Comparison of ENCODE assay signal across 24 cellular contexts in genomic region chr2:36886664-36887063, GRCh38.
"Had no signal": no experiment of that assay in that cellular context is flagged by ENCODE, and none has a peak within 500 bp of the region (broad histone marks: within the 10 kb centered on the region; RNA-seq: fewer than 3 reads in every experiment).

No MANE protein-coding gene starts in this region.

- H3K9me3 ChIP-seq: neutrophil, sigmoid colon, testis had no signal

- H3K4me1 ChIP-seq: parathyroid adenoma, testis had no signal

- H3K4me3 Mint-ChIP-seq: activated B cell treated with CpG ODN at 0.5 μM for 24 hours; activated CD4-positive, alpha-beta memory T cell treated with anti-CD3 and anti-CD28 coated beads, Interleukin-2, amount 10 ng/mL, durations not matched to agents 7 days and 5 days; activated CD8-positive, alpha-beta memory T cell treated with anti-CD3 and anti-CD28 coated beads, Interleukin-2, amount 10 ng/mL, durations not matched to agents 7 days and 5 days; activated naive CD8-positive, alpha-beta T cell treated with anti-CD3 and anti-CD28 coated beads, Interleukin-2, amount 10 ng/mL, durations not matched to agents 7 days and 5 days; activated T-helper 17 cell treated with anti-CD3 and anti-CD28 coated beads, Interleukin-2, amount 50 U/mL, for 72 hours; mesothelial cell of epicardium; natural killer cell treated with Interleukin-12 subunit alpha and Interleukin-12 subunit beta and Interleukin-15 and Interleukin-18, amount 100 ng/mL, for 72 hours; stimulated activated effector memory CD8-positive, alpha-beta T cell treated with anti-CD3 and anti-CD28 coated beads, Interleukin-12 subunit alpha, Interleukin-12 subunit beta, amount 100 ng/mL, for 72 hours; type B pancreatic cell had no signal

- H3K27me3 ChIP-seq: brain microvascular endothelial cell, foreskin keratinocyte, neutrophil, sigmoid colon, testis had no signal

- H3K27ac Mint-ChIP-seq: activated B cell treated with CpG ODN at 0.5 μM for 24 hours; activated CD4-positive, alpha-beta memory T cell treated with anti-CD3 and anti-CD28 coated beads, Interleukin-2, amount 10 ng/mL, durations not matched to agents 7 days and 5 days; activated CD8-positive, alpha-beta memory T cell treated with anti-CD3 and anti-CD28 coated beads, Interleukin-2, amount 10 ng/mL, durations not matched to agents 7 days and 5 days; activated naive CD8-positive, alpha-beta T cell treated with anti-CD3 and anti-CD28 coated beads, Interleukin-2, amount 10 ng/mL, durations not matched to agents 7 days and 5 days; activated T-helper 17 cell treated with anti-CD3 and anti-CD28 coated beads, Interleukin-2, amount 50 U/mL, for 72 hours; mesothelial cell of epicardium; natural killer cell treated with Interleukin-12 subunit alpha and Interleukin-12 subunit beta and Interleukin-15 and Interleukin-18, amount 100 ng/mL, for 72 hours; stimulated activated effector memory CD8-positive, alpha-beta T cell treated with anti-CD3 and anti-CD28 coated beads, Interleukin-12 subunit alpha, Interleukin-12 subunit beta, amount 100 ng/mL, for 72 hours; type B pancreatic cell had no signal

- H3K9me3 Mint-ChIP-seq: activated B cell treated with CpG ODN at 0.5 μM for 24 hours; activated CD4-positive, alpha-beta memory T cell treated with anti-CD3 and anti-CD28 coated beads, Interleukin-2, amount 10 ng/mL, durations not matched to agents 7 days and 5 days; activated naive CD8-positive, alpha-beta T cell treated with anti-CD3 and anti-CD28 coated beads, Interleukin-2, amount 10 ng/mL, durations not matched to agents 7 days and 5 days; activated T-helper 17 cell treated with anti-CD3 and anti-CD28 coated beads, Interleukin-2, amount 50 U/mL, for 72 hours; mesothelial cell of epicardium; natural killer cell treated with Interleukin-12 subunit alpha and Interleukin-12 subunit beta and Interleukin-15 and Interleukin-18, amount 100 ng/mL, for 72 hours; stimulated activated effector memory CD8-positive, alpha-beta T cell treated with anti-CD3 and anti-CD28 coated beads, Interleukin-12 subunit alpha, Interleukin-12 subunit beta, amount 100 ng/mL, for 72 hours; type B pancreatic cell had no signal

- H3K27me3 Mint-ChIP-seq: activated B cell treated with CpG ODN at 0.5 μM for 24 hours; activated CD4-positive, alpha-beta memory T cell treated with anti-CD3 and anti-CD28 coated beads, Interleukin-2, amount 10 ng/mL, durations not matched to agents 7 days and 5 days; activated CD8-positive, alpha-beta memory T cell treated with anti-CD3 and anti-CD28 coated beads, Interleukin-2, amount 10 ng/mL, durations not matched to agents 7 days and 5 days; activated naive CD8-positive, alpha-beta T cell treated with anti-CD3 and anti-CD28 coated beads, Interleukin-2, amount 10 ng/mL, durations not matched to agents 7 days and 5 days; activated T-helper 17 cell treated with anti-CD3 and anti-CD28 coated beads, Interleukin-2, amount 50 U/mL, for 72 hours; natural killer cell treated with Interleukin-12 subunit alpha and Interleukin-12 subunit beta and Interleukin-15 and Interleukin-18, amount 100 ng/mL, for 72 hours; type B pancreatic cell had no signal

- FAIRE-seq: endometrium, keratinocyte had no signal

- H3K27ac ChIP-seq: brain microvascular endothelial cell, coronary artery, foreskin keratinocyte, neutrophil, parathyroid adenoma, sigmoid colon, testis had no signal

- H3K4me1 Mint-ChIP-seq: activated B cell treated with CpG ODN at 0.5 μM for 24 hours; activated naive CD8-positive, alpha-beta T cell treated with anti-CD3 and anti-CD28 coated beads, Interleukin-2, amount 10 ng/mL, durations not matched to agents 7 days and 5 days; activated T-helper 17 cell treated with anti-CD3 and anti-CD28 coated beads, Interleukin-2, amount 50 U/mL, for 72 hours; mesothelial cell of epicardium had no signal

- DNase-seq: activated B cell treated with CpG ODN at 0.5 μM for 24 hours; activated CD4-positive, alpha-beta memory T cell treated with anti-CD3 and anti-CD28 coated beads, Interleukin-2, amount 10 ng/mL, durations not matched to agents 7 days and 5 days; activated CD4-positive, alpha-beta T cell treated with anti-CD3 and anti-CD28 coated beads for 4 hours; activated CD8-positive, alpha-beta memory T cell treated with anti-CD3 and anti-CD28 coated beads, Interleukin-2, amount 10 ng/mL, durations not matched to agents 7 days and 5 days; activated naive CD4-positive, alpha-beta T cell; activated naive CD8-positive, alpha-beta T cell treated with anti-CD3 and anti-CD28 coated beads, Interleukin-2, amount 10 ng/mL, durations not matched to agents 7 days and 5 days; brain microvascular endothelial cell; foreskin keratinocyte; hypothalamus; sigmoid colon; stimulated activated CD4-positive, alpha-beta T cell treated with anti-CD3 and anti-CD28 coated beads, Interleukin-4, amount 100 ng/mL, for 24 hours; T-helper 9 cell; testis had no signal

- H3K4me3 ChIP-seq: coronary artery, lung, sigmoid colon, testis had no signal
